Comparison of ENCODE assay signal across 8 cellular contexts in the genomic region with DNA sequence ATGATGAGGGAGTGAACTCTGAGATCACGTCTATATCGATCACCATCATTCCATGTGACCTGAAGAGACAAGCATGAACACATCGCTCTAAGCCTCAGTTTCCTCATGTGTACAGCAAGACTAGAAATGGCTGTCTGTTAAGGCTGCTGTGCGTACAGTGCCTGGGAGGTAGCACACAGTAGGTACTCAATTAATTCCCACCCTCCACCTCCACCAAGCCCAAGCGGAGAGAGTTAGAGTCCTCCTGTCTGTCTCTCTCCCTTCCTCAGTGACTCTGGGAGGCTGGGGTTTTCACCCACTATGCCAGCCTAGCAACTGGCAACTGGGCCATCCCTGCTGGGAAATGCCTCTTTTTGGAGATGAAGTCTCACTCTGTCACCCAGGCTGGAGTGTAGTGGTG.
"Had no signal": no experiment of that assay in that cellular context is flagged by ENCODE, and none has a peak within 500 bp of the region (broad histone marks: within the 10 kb centered on the region; RNA-seq: fewer than 3 reads in every experiment).

No MANE protein-coding gene starts in this region.

- ATAC-seq: GM12878 had no signal

- FAIRE-seq: G401.6, GM12878, GM12891, GM12892, GM18507, GM19239 had no signal

- H3K4me3 ChIP-seq: GM12878 had no signal

- DNase-seq: GDM1, GF-D8 had no signal
